In genomic region chr20:37741560-37741959, GRCh38 we compare ENCODE assay signal across 15 cellular contexts. TPM values are rescaled to one million over a fixed set of nuclear protein-coding genes. Genes with fewer than 3 reads are reported as not detected.
DNase-seq lines count a peak whose midpoint lies in the region; ATAC-seq and TF ChIP-seq lines count a peak whose summit lies in the region.
"Had no signal": no experiment of that assay in that cellular context is flagged by ENCODE, and none has a peak within 500 bp of the region (broad histone marks: within the 10 kb centered on the region; RNA-seq: fewer than 3 reads in every experiment).

No MANE protein-coding gene starts in this region.

- H3K9me3 ChIP-seq in left ventricle myocardium inferior (replicated peaks) (peaks cover 4% of the 10 kb centered on the region), mucosa of descending colon (no peaks in the 10 kb centered on the region)

- no peak for DNase-seq in left ventricle myocardium inferior
- DNase-seq in left ventricle myocardium superior, result no peak
- peak; percentile 26 for DNase-seq in dedifferentiated amniotic fluid mesenchymal stem cell (ENCODE audit: extremely low spot score)
- DNase-seq in mucosa of descending colon, result no peak
- no peak for DNase-seq in lower leg skin (ENCODE audit: low spot score in 2 of 2)
- DNase-seq in OCI-M2 (lab: John Stamatoyannopoulos, UW; ENCODE audit: unreplicated experiment), result no peak
- DNase-seq in NCI-H187 (lab: John Stamatoyannopoulos, UW), result no peak
- DNase-seq: COR-L47, DMS153, H7, NCI-H1417 treated with DMSO at 0.1 percent for 48 hours, NCI-H2081 had no signal

- no peaks in the 10 kb centered on the region for H3K27me3 ChIP-seq in left ventricle myocardium inferior (ENCODE audit: low read depth)

- ATAC-seq in left ventricle myocardium superior (no peak), mucosa of descending colon (peak; percentile 61), HG02885 (IDR thresholded peaks at IDR 0.05; ENCODE audit: poor library complexity, unreplicated experiment) (no peak)

- H3K4me1 ChIP-seq in left ventricle myocardium inferior (peaks cover 61% of the 10 kb centered on the region), mucosa of descending colon (ENCODE audit: low read depth) (no peaks in the 10 kb centered on the region)

- no peak for TF ChIP-seq CTCF in left ventricle myocardium inferior (IDR thresholded peaks at IDR 0.05; ENCODE audit: borderline replicate concordance)
- TF ChIP-seq CTCF in mucosa of descending colon (IDR thresholded peaks at IDR 0.05), result no peak
- TF ChIP-seq CTCF in lower leg skin (IDR thresholded peaks at IDR 0.05), result no peak

- peak overlapping the region; percentile 6 for H3K27ac ChIP-seq in left ventricle myocardium inferior (replicated peaks)
- H3K27ac ChIP-seq: 22Rv1, C4-2B had no signal

- TF ChIP-seq POLR2A in lower leg skin (IDR thresholded peaks at IDR 0.05), result no peak

- WGBS in lower leg skin, 2 donors, result 88 to 93% methylated on average over 1 of the region's 1 CpG

- intact Hi-C loops in left ventricle myocardium inferior (cut with micrococcal nuclease), result no loop called here
- intact Hi-C loops in left ventricle myocardium superior (cut with micrococcal nuclease), result no loop called here
- intact Hi-C loops in mucosa of descending colon (cut with DNase I, micrococcal nuclease), result no loop called here
- intact Hi-C loops in lower leg skin (cut with DNase I; ENCODE audit: low total_unique reads), result no loop called here

- H3K4me3 ChIP-seq in left ventricle myocardium inferior (no peak overlapping the region), mucosa of descending colon (no peak overlapping the region), lower leg skin (ENCODE audit: low read depth, poor library complexity, severe bottlenecking) (no peak overlapping the region)

- peaks cover 31% of the 10 kb centered on the region for H3K36me3 ChIP-seq in left ventricle myocardium inferior
- no peaks in the 10 kb centered on the region for H3K36me3 ChIP-seq in mucosa of descending colon (ENCODE audit: low read depth)

RNA-seq across cellular contexts. Expression of gene CTNNBL1, which starts 47.7 kb away (rescaled TPM):
- total RNA-seq in left ventricle myocardium inferior (58.8 TPM), left ventricle myocardium superior (63.4 TPM), mucosa of descending colon (10 to 100 TPM; 31.0 to 64.8 (median 37.8) TPM), lower leg skin (10 to 100 TPM; 22.0 to 35.0 (median 27.5) TPM)
